In the genomic region with DNA sequence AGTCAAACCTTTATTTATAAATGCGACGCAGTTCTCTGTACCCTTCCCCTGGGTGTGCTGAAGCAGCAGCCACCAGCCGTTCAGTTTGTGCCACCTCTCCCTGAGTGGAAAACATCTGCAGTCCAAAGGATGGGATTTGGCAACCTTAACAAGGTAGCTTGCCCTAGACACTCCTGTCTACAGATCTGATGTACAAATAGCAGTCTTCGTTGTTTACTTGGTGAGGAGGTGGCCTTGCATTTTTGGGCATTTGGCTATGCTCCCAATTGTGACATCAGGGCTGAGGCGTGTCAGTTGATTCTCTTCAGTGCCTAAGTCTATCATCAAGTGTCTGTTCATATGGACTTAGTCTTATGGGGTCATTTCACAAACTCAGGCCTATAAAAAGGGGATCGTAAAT, we compare ENCODE assay signal across 2 cellular contexts.
TF ChIP-seq lines count a peak whose summit lies in the region.

No MANE protein-coding gene starts in this region.

TF ChIP-seq in HEK293, 187 proteins besides CTCF, POLR2A, EP300 and RAD21:
- 0 out of 2 replicates have a peak, but pooled peaks have one; percentile 38 for TF ChIP-seq SP7 (tag by site-specific recombination; IDR thresholded peaks at IDR 0.05)
- 0 out of 2 replicates have a peak, but pooled peaks have one; percentile 19 for TF ChIP-seq MZF1 (tag by site-specific recombination; IDR thresholded peaks at IDR 0.05; ENCODE audit: borderline replicate concordance)
- TF ChIP-seq, protein P1, sequence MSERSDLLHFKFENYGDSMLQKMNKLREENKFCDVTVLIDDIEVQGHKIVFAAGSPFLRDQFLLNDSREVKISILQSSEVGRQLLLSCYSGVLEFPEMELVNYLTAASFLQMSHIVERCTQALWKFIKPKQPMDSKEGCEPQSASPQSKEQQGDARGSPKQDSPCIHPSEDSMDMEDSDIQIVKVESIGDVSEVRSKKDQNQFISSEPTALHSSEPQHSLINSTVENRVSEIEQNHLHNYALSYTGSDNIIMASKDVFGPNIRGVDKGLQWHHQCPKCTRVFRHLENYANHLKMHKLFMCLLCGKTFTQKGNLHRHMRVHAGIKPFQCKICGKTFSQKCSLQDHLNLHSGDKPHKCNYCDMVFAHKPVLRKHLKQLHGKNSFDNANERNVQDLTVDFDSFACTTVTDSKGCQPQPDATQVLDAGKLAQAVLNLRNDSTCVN (tag by site-specific recombination; optimal IDR thresholded peaks at IDR 0.05): no peak

TF ChIP-seq in HepG2, 621 proteins besides CTCF, POLR2A, EP300 and RAD21:
- TF ChIP-seq TOPORS (CRISPR knock-in tag; IDR thresholded peaks at IDR 0.05): no peak
- TF ChIP-seq ZNF891 (CRISPR knock-in tag; IDR thresholded peaks at IDR 0.05): no peak
- TF ChIP-seq ZBTB38 (CRISPR knock-in tag; IDR thresholded peaks at IDR 0.05): no peak
- peak; percentile 57 for TF ChIP-seq RBM22 (optimal IDR thresholded peaks at IDR 0.05; ENCODE audit: low read length)
